ENCODE assay signal across 8 cellular contexts in genomic region chr5:55344392-55344992, GRCh38. TPM values are rescaled to one million over a fixed set of nuclear protein-coding genes. Genes with fewer than 3 reads are reported as not detected.
DNase-seq lines count a peak whose midpoint lies in the region; ATAC-seq, FAIRE-seq and TF ChIP-seq lines count a peak whose summit lies in the region.

No MANE protein-coding gene starts in this region.

- no peaks in the 10 kb centered on the region for H3K4me1 ChIP-seq in CD8-positive, alpha-beta T cell (ENCODE audit: insufficient read depth, low read length)
- peaks cover 0 to 2% (median 0%) of the 10 kb centered on the region in 6 donors for H3K4me1 ChIP-seq in spleen

- no peak overlapping the region for H3K27ac ChIP-seq in CD8-positive, alpha-beta T cell (ENCODE audit: low read depth, low read length)
- H3K27ac ChIP-seq in spleen = no peak overlapping the region

- no peak for FAIRE-seq in GM12892 (lab: Jason Lieb, UNC)

- peak; percentile 97 for TF ChIP-seq CTCF in CD8-positive, alpha-beta T cell (IDR thresholded peaks at IDR 0.05)
- peak; percentile 58 to 89 (median 80) for TF ChIP-seq CTCF in spleen (IDR thresholded peaks at IDR 0.05 in 8 of 11, conservative IDR thresholded peaks at IDR 0.05 in 3 of 11)

- no peak overlapping the region for H3K4me3 Mint-ChIP-seq in CD8-positive, alpha-beta T cell
- H3K4me3 Mint-ChIP-seq in T-cell = no peak overlapping the region

- DNase-seq in CD8-positive, alpha-beta T cell = peak; percentile 36 to 65 (median 57)
- DNase-seq in HEK293T (ENCODE audit: extremely low spot score) (peak; percentile 34), T-cell (peak in 30 of 34 experiments; percentile 12 to 67 (median 50)), anterior cingulate cortex (lab: John Stamatoyannopoulos, UW) (peak in 31 of 58 donors; percentile 4 to 73 (median 18)), hypothalamus (lab: John Stamatoyannopoulos, UW) (peak in 26 of 51 donors; percentile 3 to 77 (median 25)), spleen (no peak), GM12892 (ENCODE audit: insufficient read length) (no peak)

- intact Hi-C loops in CD8-positive, alpha-beta T cell (cut with DNase I, micrococcal nuclease) = loop anchor here (1.0 to 10.0 kb wide), 4 partner anchors 37 to 858 kb away; partner anchors contain the start of genes CDC20B (in 1 of the 2), DHX29 (in 1 of the 2) and MTREX (in 1 of the 2)
- intact Hi-C loops in spleen (cut with DNase I; ENCODE audit: low total_unique reads) = loop anchor here (10.0 kb wide), 1 partner anchor 350 kb away; no protein-coding TSS in a partner anchor

- no peaks in the 10 kb centered on the region for H3K9me3 Mint-ChIP-seq in CD8-positive, alpha-beta T cell
- H3K9me3 Mint-ChIP-seq in T-cell = no peaks in the 10 kb centered on the region

- H3K27me3 ChIP-seq in CD8-positive, alpha-beta T cell (ENCODE audit: insufficient read depth, low read length) = no peaks in the 10 kb centered on the region
- H3K27me3 ChIP-seq in spleen (replicated peaks in 1 of 7) = no peaks in the 10 kb centered on the region

- peaks cover 81% of the 10 kb centered on the region for H3K36me3 Mint-ChIP-seq in CD8-positive, alpha-beta T cell
- H3K36me3 Mint-ChIP-seq in T-cell = peaks cover 56% of the 10 kb centered on the region

- POLR2A ChIA-PET in CD8-positive, alpha-beta T cell (lab: Charles Lee) = no interaction called here
- POLR2A ChIA-PET in HEK293T (lab: Yijun Ruan, JAX) = no interaction called here
- POLR2A ChIA-PET in T-cell (lab: Charles Lee) = no interaction called here

- TF ChIP-seq POLR2A in spleen (IDR thresholded peaks at IDR 0.05) (no peak), GM12892 (IDR thresholded peaks at IDR 0.05; ENCODE audit: low read depth, low read length) (no peak)

- CTCF ChIA-PET in CD8-positive, alpha-beta T cell (lab: Charles Lee) = interaction anchor here (0.9 kb wide), 1 partner anchor 336 kb away, joined by 3 read pairs; no protein-coding TSS in a partner anchor
- CTCF ChIA-PET in HEK293T (lab: Yijun Ruan, JAX) (interaction anchor here (0.7 kb wide), 1 partner anchor 70 kb away, joined by 3 read pairs; no protein-coding TSS in a partner anchor), T-cell (lab: Charles Lee) (interaction anchor here (0.7 to 2.8 kb wide), 4 partner anchors 11 to 348 kb away, joined by 3 to 32 read pairs (median 4); no protein-coding TSS in a partner anchor)

- no peaks in the 10 kb centered on the region for H3K4me1 Mint-ChIP-seq in CD8-positive, alpha-beta T cell (ENCODE audit: low read depth)
- H3K4me1 Mint-ChIP-seq in T-cell = peaks cover 0 to 4% (median 2%) of the 10 kb centered on the region in 3 donors

- WGBS in spleen, 5 donors = 45 to 53% (median 49%) methylated on average over 2 of the region's 2 CpGs

- H3K9me3 ChIP-seq in CD8-positive, alpha-beta T cell (ENCODE audit: low read length) = no peaks in the 10 kb centered on the region
- H3K9me3 ChIP-seq in spleen = no peaks in the 10 kb centered on the region

- no peaks in the 10 kb centered on the region for H3K27me3 Mint-ChIP-seq in CD8-positive, alpha-beta T cell (ENCODE audit: low read depth)
- no peaks in the 10 kb centered on the region for H3K27me3 Mint-ChIP-seq in T-cell

- peak; percentile 76 for ATAC-seq in CD8-positive, alpha-beta T cell
- ATAC-seq in T-cell (replicated peaks in 1 of 4) (no peak), HG02938 (IDR thresholded peaks at IDR 0.05; ENCODE audit: unreplicated experiment) (no peak)

- H3K36me3 ChIP-seq in CD8-positive, alpha-beta T cell (ENCODE audit: insufficient read depth, low read length) = peaks cover 34% of the 10 kb centered on the region
- peaks cover 0 to 98% (median 61%) of the 10 kb centered on the region in 6 donors for H3K36me3 ChIP-seq in spleen

- no peak overlapping the region for H3K4me3 ChIP-seq in CD8-positive, alpha-beta T cell (ENCODE audit: low read depth, low read length)
- no peak overlapping the region for H3K4me3 ChIP-seq in spleen

- H3K27ac Mint-ChIP-seq in CD8-positive, alpha-beta T cell = no peak overlapping the region
- H3K27ac Mint-ChIP-seq in T-cell = peak overlapping the region; percentile 76 to 80

TF ChIP-seq in HEK293T, 16 proteins besides CTCF, POLR2A, EP300 and RAD21:
- TF ChIP-seq FOXA1 (IDR thresholded peaks at IDR 0.05) = no peak
- no peak for TF ChIP-seq SP1 (IDR thresholded peaks at IDR 0.05)
- TF ChIP-seq PKNOX1 (IDR thresholded peaks at IDR 0.05) = no peak
- no peak for TF ChIP-seq CTBP1 (IDR thresholded peaks at IDR 0.05; ENCODE audit: borderline replicate concordance)
- TF ChIP-seq BHLHE40 (IDR thresholded peaks at IDR 0.05; ENCODE audit: borderline replicate concordance) = no peak
- no peak for TF ChIP-seq FOXM1 (IDR thresholded peaks at IDR 0.05; ENCODE audit: borderline replicate concordance)
- no peak for TF ChIP-seq FOXK2 (IDR thresholded peaks at IDR 0.05)
- TF ChIP-seq ZNF384 (IDR thresholded peaks at IDR 0.05) = no peak
- no peak for TF ChIP-seq ELF4 (IDR thresholded peaks at IDR 0.05)
- TF ChIP-seq NFRKB (IDR thresholded peaks at IDR 0.05) = no peak
- TF ChIP-seq LEF1 (IDR thresholded peaks at IDR 0.05; ENCODE audit: borderline replicate concordance) = no peak
- TF ChIP-seq SUZ12 (IDR thresholded peaks at IDR 0.05) = no peak
- no peak for TF ChIP-seq L3MBTL2 (conservative IDR thresholded peaks at IDR 0.05)
- no peak for TF ChIP-seq TARDBP (IDR thresholded peaks at IDR 0.05)
- TF ChIP-seq HDGF (IDR thresholded peaks at IDR 0.05; ENCODE audit: borderline replicate concordance) = no peak
- no peak for TF ChIP-seq ARNT (IDR thresholded peaks at IDR 0.05)

RNA-seq across cellular contexts. Expression of gene MTREX, which starts 36.7 kb away (rescaled TPM):
- total RNA-seq in CD8-positive, alpha-beta T cell = 10 to 100 TPM; 62.8 to 66.5 TPM
- total RNA-seq in T-cell = 10 to 100 TPM; 60.2 to 75.1 (median 62.0) TPM
- total RNA-seq in spleen = 10 to 100 TPM; 48.4 to 73.6 (median 64.3) TPM
- 10 to 100 TPM; 13.8 to 20.4 (median 19.4) TPM for polyA plus RNA-seq in spleen
- 30.8 TPM for polyA plus RNA-seq in GM12892 (2012; ENCODE audit: missing spikeins)

RNA-seq across cellular contexts. Expression of gene DHX29, which starts 37.0 kb away (rescaled TPM):
- total RNA-seq in CD8-positive, alpha-beta T cell = 10 to 100 TPM; 15.4 to 19.9 TPM
- 10 to 100 TPM; 12.4 to 19.2 (median 15.4) TPM for total RNA-seq in T-cell
- total RNA-seq in spleen = 10 to 100 TPM; 16.3 to 27.0 (median 18.4) TPM
- polyA plus RNA-seq in spleen = 1 to 10 TPM; 4.5 to 6.9 (median 5.1) TPM
- 10.3 TPM for polyA plus RNA-seq in GM12892 (2012; ENCODE audit: missing spikeins)

Comparison
In these comparisons a context has a peak if more than half of its experiments do, and no peak if none do; other contexts are left out.
1. DNase-seq: peak in CD8-positive, alpha-beta T cell (7 of 7), HEK293T (single experiment), T-cell (30 of 34), anterior cingulate cortex (31 of 58) and hypothalamus (26 of 51); none in spleen (single experiment) and GM12892 (single experiment).